Comparison of ENCODE assay signal across 8 cellular contexts in the genomic region with DNA sequence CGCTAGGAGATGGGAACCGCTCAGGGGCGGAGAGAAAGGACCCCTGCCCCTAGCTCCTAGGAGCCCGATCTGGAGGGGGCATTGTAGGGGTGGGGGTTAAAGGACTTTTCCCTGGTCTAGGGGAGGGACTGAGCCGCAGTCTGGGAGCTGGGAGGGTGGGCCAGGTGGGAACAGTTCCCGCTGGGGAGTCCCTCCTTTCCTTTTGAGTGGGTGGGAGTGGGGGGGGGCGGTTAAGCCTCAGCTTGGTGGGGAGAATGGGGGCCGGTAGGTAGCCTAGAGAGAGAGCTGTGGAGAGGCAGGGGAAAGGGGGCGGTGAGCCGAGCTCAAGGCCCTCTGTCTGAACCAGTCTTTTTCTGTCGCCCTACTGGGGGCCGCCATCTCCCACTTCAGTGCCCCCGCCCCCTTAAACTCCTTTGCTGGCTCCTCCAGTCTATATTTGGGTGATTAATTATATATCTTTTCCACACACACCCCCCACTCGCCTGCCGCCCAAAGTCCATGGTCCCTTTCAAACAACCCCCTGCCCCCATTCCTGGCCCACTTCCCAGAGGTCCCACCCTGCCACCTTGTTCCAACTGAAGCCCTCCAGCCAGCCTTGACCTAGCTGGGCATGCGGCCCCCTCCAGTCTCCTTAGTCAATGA. TPM values are rescaled to one million over a fixed set of nuclear protein-coding genes. Genes with fewer than 3 reads are reported as not detected.
DNase-seq lines count a peak whose midpoint lies in the region; ATAC-seq and TF ChIP-seq lines count a peak whose summit lies in the region.

No MANE protein-coding gene starts in this region.

- H2AFZ ChIP-seq in MM.1S (ENCODE audit: low read length) = no peak overlapping the region

- no peaks in the 10 kb centered on the region for H3K27me3 Mint-ChIP-seq in neural crest cell (ENCODE audit: low read depth)

- no peak for ATAC-seq in GM18867 (IDR thresholded peaks at IDR 0.05; ENCODE audit: unreplicated experiment)

- peak overlapping the region; percentile 79 for H3K4me2 ChIP-seq in MM.1S (ENCODE audit: low read depth, low read length)

- no peak overlapping the region for H3K27ac Mint-ChIP-seq in neural crest cell (ENCODE audit: unreplicated experiment)

- H3F3A ChIP-seq in MM.1S (ENCODE audit: insufficient read depth, low read length) = peaks cover 15% of the 10 kb centered on the region

- no peak for TF ChIP-seq CTCF in C4-2B (conservative IDR thresholded peaks at IDR 0.05)
- TF ChIP-seq CTCF in MM.1S (IDR thresholded peaks at IDR 0.05; ENCODE audit: low read length) = no peak
- TF ChIP-seq CTCF in neural crest cell (conservative IDR thresholded peaks at IDR 0.05) = no peak

- H3K4me1 Mint-ChIP-seq in neural crest cell = peaks cover 17% of the 10 kb centered on the region

- H3K27ac ChIP-seq in C4-2B = peak overlapping the region; percentile 92
- H3K27ac ChIP-seq in MM.1S (ENCODE audit: low read length) = peak overlapping the region; percentile 83; the same call in 1 of the 2 replicates
- no peak overlapping the region for H3K27ac ChIP-seq in ectodermal cell (ENCODE audit: insufficient read depth, low read depth, low read length, poor library complexity, severe bottlenecking)

- peaks cover 3% of the 10 kb centered on the region for H3K9me3 Mint-ChIP-seq in neural crest cell

- H3K79me2 ChIP-seq in MM.1S (ENCODE audit: low read length) = peaks cover 52% of the 10 kb centered on the region

- no peaks in the 10 kb centered on the region for H4K20me1 ChIP-seq in MM.1S (ENCODE audit: insufficient read depth, low read length)

- H3K4me3 Mint-ChIP-seq in neural crest cell = peak overlapping the region; percentile 87

- H3K27me3 ChIP-seq in MM.1S (replicated peaks; ENCODE audit: insufficient read depth, low read length) (no peaks in the 10 kb centered on the region), ectodermal cell (ENCODE audit: control insufficient read depth, insufficient read depth, low read length, poor library complexity, severe bottlenecking) (peaks cover 8% of the 10 kb centered on the region)

- peaks cover 15% of the 10 kb centered on the region; the same call in 1 of the 2 replicates for H3K36me3 ChIP-seq in MM.1S (replicated peaks; ENCODE audit: insufficient read depth, low read length)
- H3K36me3 ChIP-seq in ectodermal cell (ENCODE audit: control insufficient read depth, insufficient read depth, low read length) = no peaks in the 10 kb centered on the region

- H3K36me3 Mint-ChIP-seq in neural crest cell (ENCODE audit: low read depth) = peaks cover 14% of the 10 kb centered on the region

- DNase-seq in MM.1S = no peak
- DNase-seq in neural crest cell (ENCODE audit: low read depth, low spot score) = no peak
- DNase-seq in NCI-H2227 (lab: John Stamatoyannopoulos, UW; ENCODE audit: unreplicated experiment) = no peak
- no peak for DNase-seq in anterior cingulate cortex (lab: John Stamatoyannopoulos, UW)
- no peak for DNase-seq in KG1 (lab: John Stamatoyannopoulos, UW)

- H3K9ac ChIP-seq in MM.1S (ENCODE audit: low read length) = peak overlapping the region; percentile 79; the same call in 1 of the 2 replicates

- H3K4me1 ChIP-seq in MM.1S (ENCODE audit: low read length) (peaks cover 16% of the 10 kb centered on the region), ectodermal cell (ENCODE audit: control insufficient read depth, insufficient read depth, low read length) (no peaks in the 10 kb centered on the region)

- no peaks in the 10 kb centered on the region for H3K9me2 ChIP-seq in MM.1S (replicated peaks; ENCODE audit: insufficient read depth, low read length)

- H3K9me3 ChIP-seq in MM.1S (replicated peaks; ENCODE audit: insufficient read depth, low read length) = no peaks in the 10 kb centered on the region
- no peaks in the 10 kb centered on the region for H3K9me3 ChIP-seq in ectodermal cell (ENCODE audit: control insufficient read depth, low read length)

- 18 to 23% methylated on average over 15 of the region's 16 CpGs for WGBS in ectodermal cell, 2 experiments

- peak overlapping the region; percentile 63 for H3K4me3 ChIP-seq in MM.1S (ENCODE audit: low read length)
- H3K4me3 ChIP-seq in ectodermal cell (ENCODE audit: insufficient read depth, low read depth, low read length) = peak overlapping the region; percentile 63

RNA-seq across cellular contexts. Expression of a gene that starts 0.8 kb away (rescaled TPM):
- polyA plus RNA-seq in ectodermal cell (2013, experiment 1 of 4) = 10.0 TPM
- 9.2 TPM for polyA plus RNA-seq in ectodermal cell (2013, experiment 2 of 4)
- 5.7 TPM for polyA plus RNA-seq in ectodermal cell (2013, experiment 3 of 4)
- 6.8 TPM for polyA plus RNA-seq in ectodermal cell (2013, experiment 4 of 4)
- 13.9 and 14.8 TPM in 2 replicates for total RNA-seq in neural crest cell

RNA-seq across cellular contexts. Expression of a gene that starts 13.2 kb away (rescaled TPM):
- polyA plus RNA-seq in ectodermal cell (2013, experiment 1 of 4) = not detected
- polyA plus RNA-seq in ectodermal cell (2013, experiment 2 of 4) = 0.11 TPM
- polyA plus RNA-seq in ectodermal cell (2013, experiment 3 of 4) = not detected
- not detected for polyA plus RNA-seq in ectodermal cell (2013, experiment 4 of 4)
- not detected in 2 replicates for total RNA-seq in neural crest cell
